ENCODE assay signal across 31 cellular contexts in genomic region chr1:4617506-4617905, GRCh38. TPM values are rescaled to one million over a fixed set of nuclear protein-coding genes. Genes with fewer than 3 reads are reported as not detected.
"Had no signal": no experiment of that assay in that cellular context is flagged by ENCODE, and none has a peak within 500 bp of the region (broad histone marks: within the 10 kb centered on the region; RNA-seq: fewer than 3 reads in every experiment).

No MANE protein-coding gene starts in this region.

- H3K9me3 ChIP-seq: esophagus muscularis mucosa, gastrocnemius medialis had no signal

- H3K27me3 Mint-ChIP-seq: activated B cell treated with CpG ODN at 0.5 μM for 24 hours; activated CD8-positive, alpha-beta T cell treated with anti-CD3 and anti-CD28 coated beads for 36 hours; activated naive CD8-positive, alpha-beta T cell had no signal

- H3K27ac Mint-ChIP-seq: activated B cell treated with CpG ODN at 0.5 μM for 24 hours; activated CD8-positive, alpha-beta T cell treated with anti-CD3 and anti-CD28 coated beads for 36 hours; activated naive CD8-positive, alpha-beta T cell; activated T-helper 17 cell treated with anti-CD3 and anti-CD28 coated beads, Interleukin-2, amount 50 U/mL, for 72 hours; effector memory CD8-positive, alpha-beta T cell; T-helper 17 cell; T-helper 2 cell treated with Interferon-gamma antibody and Interleukin-4, amounts not matched to agents 5 μg/mL and 100 μg/mL, for 36 hours had no signal

- H3K4me3 ChIP-seq: esophagus muscularis mucosa, gastrocnemius medialis had no signal

- H3K4me1 ChIP-seq: esophagus muscularis mucosa, foreskin keratinocyte, gastrocnemius medialis had no signal

- H3K27me3 ChIP-seq: brain microvascular endothelial cell, foreskin keratinocyte had no signal

- DNase-seq: activated B cell treated with CpG ODN at 0.5 μM for 24 hours; activated CD4-positive, alpha-beta T cell treated with anti-CD3 and anti-CD28 coated beads for 48 hours; activated CD4-positive, alpha-beta T cell treated with anti-CD3 and anti-CD28 coated beads, Interleukin-2, amount 50 U/mL, for 1 hour; activated CD4-positive, alpha-beta T cell treated with anti-CD3 and anti-CD28 coated beads, Interleukin-2, amount 50 U/mL, for 48 hours; activated CD8-positive, alpha-beta memory T cell treated with anti-CD3 and anti-CD28 coated beads for 24 hours; activated CD8-positive, alpha-beta T cell treated with anti-CD3 and anti-CD28 coated beads for 36 hours; activated effector memory CD4-positive, alpha-beta T cell treated with Interleukin-2 at 50 U/mL for 16 hours; activated gamma-delta T cell treated with Interleukin-2 at 50 U/mL for 16 hours; activated naive CD4-positive, alpha-beta T cell treated with anti-CD3 and anti-CD28 coated beads, Interleukin-2, amount 50 U/mL, for 16 hours; activated naive CD4-positive, alpha-beta T cell treated with Interleukin-2 at 50 U/mL for 16 hours; activated T-cell treated with anti-CD3 and anti-CD28 coated beads, Interleukin-2, amount 50 U/mL, for 4 hours; amniotic stem cell; anterior cingulate cortex; brain microvascular endothelial cell; cortex of kidney; dermis blood vessel endothelial cell; effector CD4-positive, alpha-beta T cell; effector memory CD8-positive, alpha-beta T cell; erythroblast; foreskin keratinocyte; gastrocnemius medialis; T-helper 1 cell; T-helper 17 cell; T1000; WERI-Rb-1 had no signal

- H3K9me3 Mint-ChIP-seq: activated B cell treated with CpG ODN at 0.5 μM for 24 hours; activated CD8-positive, alpha-beta T cell treated with anti-CD3 and anti-CD28 coated beads for 36 hours; activated T-cell treated with anti-CD3 and anti-CD28 coated beads, Interleukin-2, amount 50 U/mL, for 4 hours; activated T-helper 17 cell treated with anti-CD3 and anti-CD28 coated beads, Interleukin-2, amount 50 U/mL, for 72 hours; central memory CD8-positive, alpha-beta T cell; effector memory CD8-positive, alpha-beta T cell had no signal

- ATAC-seq: activated CD4-positive, CD25-positive, alpha-beta regulatory T cell treated with anti-CD3 and anti-CD28 coated beads, Interleukin-2, amount 50 U/mL, for 24 hours; activated CD8-positive, alpha-beta T cell treated with anti-CD3 and anti-CD28 coated beads for 36 hours; activated T-cell treated with anti-CD3 and anti-CD28 coated beads, Interleukin-2, amount 50 U/mL, for 4 hours; activated T-helper 17 cell treated with anti-CD3 and anti-CD28 coated beads, Interleukin-2, amount 50 U/mL, for 72 hours; effector memory CD8-positive, alpha-beta T cell; foreskin keratinocyte; gastrocnemius medialis; T-helper 17 cell had no signal

- H3K4me3 Mint-ChIP-seq: activated B cell treated with CpG ODN at 0.5 μM for 24 hours; activated CD8-positive, alpha-beta T cell treated with anti-CD3 and anti-CD28 coated beads for 36 hours; activated naive CD8-positive, alpha-beta T cell; activated T-cell treated with anti-CD3 and anti-CD28 coated beads, Interleukin-2, amount 50 U/mL, for 4 hours; activated T-helper 17 cell treated with anti-CD3 and anti-CD28 coated beads, Interleukin-2, amount 50 U/mL, for 72 hours; central memory CD8-positive, alpha-beta T cell; effector memory CD8-positive, alpha-beta T cell; T-helper 17 cell; T-helper 2 cell treated with Interferon-gamma antibody and Interleukin-4, amounts not matched to agents 5 μg/mL and 100 μg/mL, for 36 hours had no signal

- H3K27ac ChIP-seq: brain microvascular endothelial cell, esophagus muscularis mucosa, foreskin keratinocyte, gastrocnemius medialis, WERI-Rb-1 had no signal

- H3K36me3 ChIP-seq: brain microvascular endothelial cell, esophagus muscularis mucosa, gastrocnemius medialis, WERI-Rb-1 had no signal

- H3K4me1 Mint-ChIP-seq: activated B cell treated with CpG ODN at 0.5 μM for 24 hours; activated T-helper 17 cell treated with anti-CD3 and anti-CD28 coated beads, Interleukin-2, amount 50 U/mL, for 72 hours; central memory CD8-positive, alpha-beta T cell; T-helper 17 cell had no signal

- H3K36me3 Mint-ChIP-seq: activated naive CD8-positive, alpha-beta T cell had no signal

RNA-seq across cellular contexts. Expression of gene AJAP1, which starts 36.9 kb away (rescaled TPM):
- total RNA-seq: activated B cell treated with CpG ODN at 0.5 μM for 24 hours; activated T-helper 17 cell treated with anti-CD3 and anti-CD28 coated beads, Interleukin-2, amount 50 U/mL, for 72 hours; T-helper 17 cell had no signal
